26 cellular contexts compared by ENCODE assay signal in the genomic region with DNA sequence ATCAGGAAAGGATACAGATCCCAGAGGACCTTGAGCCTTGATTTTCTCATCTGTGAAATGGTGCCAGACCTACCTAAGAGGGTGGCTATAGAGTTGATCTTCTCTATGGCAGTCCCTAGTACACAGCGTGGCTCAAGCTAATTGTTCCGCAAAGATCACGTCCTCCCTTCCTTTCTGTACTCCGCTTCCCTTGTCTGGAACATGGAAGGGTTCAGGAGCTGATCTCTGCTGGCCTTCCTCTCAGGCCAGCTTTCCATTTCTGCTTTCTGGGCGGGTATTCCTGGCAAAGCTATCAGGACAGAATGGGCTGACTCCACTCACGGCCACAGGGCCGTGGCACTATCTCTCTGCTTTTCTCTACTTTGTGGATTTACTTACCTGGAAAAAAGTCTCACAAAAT. TPM values are rescaled to one million over a fixed set of nuclear protein-coding genes. Genes with fewer than 3 reads are reported as not detected.
DNase-seq lines count a peak whose midpoint lies in the region; ATAC-seq and TF ChIP-seq lines count a peak whose summit lies in the region.
"Had no signal": no experiment of that assay in that cellular context is flagged by ENCODE, and none has a peak within 500 bp of the region (broad histone marks: within the 10 kb centered on the region; RNA-seq: fewer than 3 reads in every experiment).

No MANE protein-coding gene starts in this region.

- intact Hi-C loops in breast epithelium (cut with DNase I; ENCODE audit: low total_unique reads), result no loop called here
- intact Hi-C loops in right lobe of liver (cut with DNase I), result no loop called here
- intact Hi-C loops in thyroid gland (cut with DNase I), result no loop called here
- intact Hi-C loops in activated T-helper 1 cell treated with anti-CD3 and anti-CD28 coated beads, Interleukin-12 subunit alpha, Interleukin-12 subunit beta, Interleukin-2, Interleukin-4 antibody, amounts not matched to agents 30 ng/mL and 10 ng/mL and 1 ng/mL, durations not matched to agents 14 hours and 24 hours and 36 hours (cut with micrococcal nuclease), result no loop called here

- TF ChIP-seq CTCF in HEK293 (tag by site-specific recombination; IDR thresholded peaks at IDR 0.05) (no peak), breast epithelium (IDR thresholded peaks at IDR 0.05) (no peak), right lobe of liver (IDR thresholded peaks at IDR 0.05) (no peak), thyroid gland (IDR thresholded peaks at IDR 0.05) (no peak)

- H3K4me3 ChIP-seq in HEK293 (ENCODE audit: low read depth, low read length), result no peak overlapping the region
- no peak overlapping the region for H3K4me3 ChIP-seq in breast epithelium
- no peak overlapping the region for H3K4me3 ChIP-seq in right lobe of liver
- no peak overlapping the region for H3K4me3 ChIP-seq in thyroid gland (replicated peaks in 1 of 3)
- H3K4me3 ChIP-seq: gastrocnemius medialis, GM12878, hepatocyte, psoas muscle, SK-N-MC had no signal

- H3K27ac Mint-ChIP-seq in activated T-helper 1 cell treated with anti-CD3 and anti-CD28 coated beads, Interleukin-12 subunit alpha, Interleukin-12 subunit beta, Interleukin-2, Interleukin-4 antibody, amounts not matched to agents 30 ng/mL and 10 ng/mL and 1 ng/mL, durations not matched to agents 14 hours and 24 hours and 36 hours, result no peak overlapping the region
- H3K27ac Mint-ChIP-seq: activated CD4-positive, alpha-beta memory T cell treated with anti-CD3 and anti-CD28 coated beads, Interleukin-2, amount 10 ng/mL, durations not matched to agents 7 days and 5 days; activated naive CD4-positive, alpha-beta T cell treated with anti-CD3 and anti-CD28 coated beads, Interleukin-2, amount 50 U/mL, for 72 hours; CD4-positive, alpha-beta T cell; stimulated activated naive CD8-positive, alpha-beta T cell treated with anti-CD3 and anti-CD28 coated beads, Interleukin-15, Interleukin-2, amounts not matched to agents 100 ng/mL and 50 ng/mL, for 24 hours; T-helper 1 cell treated with Interleukin-12 subunit alpha and Interleukin-12 subunit beta and Interleukin-4 antibody, amounts not matched to agents 30 μg/mL and 1 μg/mL, for 36 hours had no signal

- CTCF ChIA-PET in HEK293 (lab: Yijun Ruan, JAX), result interaction anchor here (0.6 to 1.2 kb wide), 3 partner anchors 58 to 188 kb away, joined by 5 to 8 read pairs (median 8); no protein-coding TSS in a partner anchor

- H3K4me3 Mint-ChIP-seq in activated T-helper 1 cell treated with anti-CD3 and anti-CD28 coated beads, Interleukin-12 subunit alpha, Interleukin-12 subunit beta, Interleukin-2, Interleukin-4 antibody, amounts not matched to agents 30 ng/mL and 10 ng/mL and 1 ng/mL, durations not matched to agents 14 hours and 24 hours and 36 hours, result no peak overlapping the region
- H3K4me3 Mint-ChIP-seq: activated CD4-positive, alpha-beta memory T cell treated with anti-CD3 and anti-CD28 coated beads, Interleukin-2, amount 10 ng/mL, durations not matched to agents 7 days and 5 days; CD4-positive, alpha-beta T cell; stimulated activated naive CD8-positive, alpha-beta T cell treated with anti-CD3 and anti-CD28 coated beads, Interleukin-15, Interleukin-2, amounts not matched to agents 100 ng/mL and 50 ng/mL, for 24 hours; T-helper 1 cell treated with Interleukin-12 subunit alpha and Interleukin-12 subunit beta and Interleukin-4 antibody, amounts not matched to agents 30 μg/mL and 1 μg/mL, for 36 hours had no signal

- TF ChIP-seq POLR2A in breast epithelium (IDR thresholded peaks at IDR 0.05) (no peak), right lobe of liver (IDR thresholded peaks at IDR 0.05) (no peak), thyroid gland (IDR thresholded peaks at IDR 0.05) (no peak)

- H3K27ac ChIP-seq in HEK293 (ENCODE audit: extremely low read depth, low read depth, low read length), result no peak overlapping the region
- peak overlapping the region; percentile 44 to 52 for H3K27ac ChIP-seq in breast epithelium
- H3K27ac ChIP-seq in right lobe of liver, result no peak overlapping the region
- H3K27ac ChIP-seq in thyroid gland, result peak overlapping the region in 2 of 3 donors; percentile 72 to 79
- H3K27ac ChIP-seq: hepatocyte, psoas muscle, RWPE1, SK-N-MC had no signal

- peaks cover 13% of the 10 kb centered on the region for H3K4me1 Mint-ChIP-seq in activated T-helper 1 cell treated with anti-CD3 and anti-CD28 coated beads, Interleukin-12 subunit alpha, Interleukin-12 subunit beta, Interleukin-2, Interleukin-4 antibody, amounts not matched to agents 30 ng/mL and 10 ng/mL and 1 ng/mL, durations not matched to agents 14 hours and 24 hours and 36 hours (ENCODE audit: low read depth)

- peaks cover 13% of the 10 kb centered on the region for H3K36me3 Mint-ChIP-seq in activated T-helper 1 cell treated with anti-CD3 and anti-CD28 coated beads, Interleukin-12 subunit alpha, Interleukin-12 subunit beta, Interleukin-2, Interleukin-4 antibody, amounts not matched to agents 30 ng/mL and 10 ng/mL and 1 ng/mL, durations not matched to agents 14 hours and 24 hours and 36 hours (ENCODE audit: low read depth)

- 73% methylated on average over 5 of the region's 7 CpGs for WGBS in right lobe of liver (ENCODE audit: insufficient coverage, low coverage, low lambda C conversion rate, missing lambda C conversion rate)
- WGBS in thyroid gland, 2 donors, result 85 to 86% methylated on average over 7 of the region's 7 CpGs

- H3K4me1 ChIP-seq in HEK293 (ENCODE audit: control insufficient read depth, insufficient read depth, low read length) (0 out of 2 replicates have a peak, but pooled peaks cover 5% of the 10 kb centered on the region), breast epithelium (no peaks in the 10 kb centered on the region), right lobe of liver (peaks cover 0 to 12% (median 3%) of the 10 kb centered on the region in 4 donors), thyroid gland (peaks cover 11 to 36% of the 10 kb centered on the region in 2 donors)
- H3K4me1 ChIP-seq: psoas muscle had no signal

- peak; percentile 33 to 75 (median 60) for ATAC-seq in right lobe of liver
- ATAC-seq: activated naive CD4-positive, alpha-beta T cell treated with anti-CD3 and anti-CD28 coated beads, Interleukin-2, amount 50 U/mL, for 72 hours; gastrocnemius medialis; GM12878; psoas muscle had no signal

- no peaks in the 10 kb centered on the region for H3K9me3 Mint-ChIP-seq in activated T-helper 1 cell treated with anti-CD3 and anti-CD28 coated beads, Interleukin-12 subunit alpha, Interleukin-12 subunit beta, Interleukin-2, Interleukin-4 antibody, amounts not matched to agents 30 ng/mL and 10 ng/mL and 1 ng/mL, durations not matched to agents 14 hours and 24 hours and 36 hours
- H3K9me3 Mint-ChIP-seq: activated CD4-positive, alpha-beta memory T cell treated with anti-CD3 and anti-CD28 coated beads, Interleukin-2, amount 10 ng/mL, durations not matched to agents 7 days and 5 days; activated naive CD4-positive, alpha-beta T cell treated with anti-CD3 and anti-CD28 coated beads, Interleukin-2, amount 50 U/mL, for 72 hours; CD4-positive, alpha-beta T cell; stimulated activated naive CD8-positive, alpha-beta T cell treated with anti-CD3 and anti-CD28 coated beads, Interleukin-15, Interleukin-2, amounts not matched to agents 100 ng/mL and 50 ng/mL, for 24 hours; T-helper 1 cell treated with Interleukin-12 subunit alpha and Interleukin-12 subunit beta and Interleukin-4 antibody, amounts not matched to agents 30 μg/mL and 1 μg/mL, for 36 hours had no signal

- H3K27me3 Mint-ChIP-seq in activated T-helper 1 cell treated with anti-CD3 and anti-CD28 coated beads, Interleukin-12 subunit alpha, Interleukin-12 subunit beta, Interleukin-2, Interleukin-4 antibody, amounts not matched to agents 30 ng/mL and 10 ng/mL and 1 ng/mL, durations not matched to agents 14 hours and 24 hours and 36 hours (ENCODE audit: insufficient read depth), result no peaks in the 10 kb centered on the region
- H3K27me3 Mint-ChIP-seq: activated CD4-positive, alpha-beta memory T cell treated with anti-CD3 and anti-CD28 coated beads, Interleukin-2, amount 10 ng/mL, durations not matched to agents 7 days and 5 days; CD4-positive, alpha-beta T cell; stimulated activated naive CD8-positive, alpha-beta T cell treated with anti-CD3 and anti-CD28 coated beads, Interleukin-15, Interleukin-2, amounts not matched to agents 100 ng/mL and 50 ng/mL, for 24 hours had no signal

- H3K36me3 ChIP-seq in HEK293 (ENCODE audit: control insufficient read depth in 2 of 2, insufficient read depth in 1 of 2, low read length in 2 of 2) (peaks cover 5 to 18% of the 10 kb centered on the region in 2 experiments; a peak in 2 of 3 replicates), breast epithelium (no peaks in the 10 kb centered on the region), right lobe of liver (no peaks in the 10 kb centered on the region), thyroid gland (no peaks in the 10 kb centered on the region)

- H3K9me3 ChIP-seq in HEK293 (ENCODE audit: control insufficient read depth, insufficient read depth, low read depth, low read length), result no peaks in the 10 kb centered on the region
- H3K9me3 ChIP-seq in breast epithelium, result no peaks in the 10 kb centered on the region
- H3K9me3 ChIP-seq in right lobe of liver, result no peaks in the 10 kb centered on the region
- no peaks in the 10 kb centered on the region for H3K9me3 ChIP-seq in thyroid gland
- H3K9me3 ChIP-seq: gastrocnemius medialis, psoas muscle had no signal

- H3K27me3 ChIP-seq in breast epithelium (no peaks in the 10 kb centered on the region), right lobe of liver (no peaks in the 10 kb centered on the region), thyroid gland (no peaks in the 10 kb centered on the region)
- H3K27me3 ChIP-seq: gastrocnemius medialis, hepatocyte had no signal

- POLR2A ChIA-PET in HEK293 (lab: Yijun Ruan, JAX), result no interaction called here

- DNase-seq in breast epithelium (ENCODE audit: low spot score in 2 of 2) (no peak), right lobe of liver (no peak), thyroid gland (no peak), NCI-H748 (lab: John Stamatoyannopoulos, UW; ENCODE audit: unreplicated experiment) (no peak)
- DNase-seq in stimulated activated CD4-positive, alpha-beta T cell treated with anti-CD3 and anti-CD28 coated beads, Interleukin-4, amount 100 ng/mL, for 4 hours, result no peak
- DNase-seq in activated T-helper 1 cell treated with anti-CD3 and anti-CD28 coated beads, Interleukin-12 subunit alpha, Interleukin-12 subunit beta, Interleukin-2, Interleukin-4 antibody, amounts not matched to agents 30 ng/mL and 10 ng/mL and 1 ng/mL, durations not matched to agents 14 hours and 24 hours and 36 hours (ENCODE audit: low spot score), result no peak
- DNase-seq: activated CD4-positive, alpha-beta memory T cell treated with anti-CD3 and anti-CD28 coated beads, Interleukin-2, amount 10 ng/mL, durations not matched to agents 7 days and 5 days; activated CD4-positive, alpha-beta T cell treated with anti-CD3 and anti-CD28 coated beads for 1 hour; activated CD8-positive, alpha-beta memory T cell treated with anti-CD3 and anti-CD28 coated beads, Interleukin-2, amount 50 U/mL, for 48 hours; CD4-positive, alpha-beta T cell; dermis blood vessel endothelial cell; gastrocnemius medialis; KG1; MM.1S; NCI-H1417 treated with DMSO at 0.1 percent for 48 hours; NCI-H446; trophoblast cell had no signal

RNA-seq across cellular contexts. Expression of gene CAMKK2, which starts 6.5 kb away (rescaled TPM):
- total RNA-seq in breast epithelium (10 to 100 TPM; 27.4 to 32.0 (median 29.2) TPM), right lobe of liver (10 to 100 TPM; 20.6 to 31.8 (median 24.1) TPM), thyroid gland (10 to 100 TPM; 34.1 to 38.4 (median 36.3) TPM)
- total RNA-seq in activated T-helper 1 cell treated with anti-CD3 and anti-CD28 coated beads, Interleukin-12 subunit alpha, Interleukin-12 subunit beta, Interleukin-2, Interleukin-4 antibody, amounts not matched to agents 30 ng/mL and 10 ng/mL and 1 ng/mL, durations not matched to agents 14 hours and 24 hours and 36 hours, result 38.1 and 41.0 TPM in 2 replicates

Comparison
In these comparisons a context has a peak if more than half of its experiments do, and no peak if none do; other contexts are left out.
1. H3K27ac ChIP-seq: peak in breast epithelium (2 of 2) and thyroid gland (2 of 3); none in HEK293 (single experiment) and right lobe of liver (0 of 3).